ENCODE assay signal across 18 cellular contexts in genomic region chr2:197259470-197259999, GRCh38. TPM values are rescaled to one million over a fixed set of nuclear protein-coding genes. Genes with fewer than 3 reads are reported as not detected.
DNase-seq lines count a peak whose midpoint lies in the region; ATAC-seq and TF ChIP-seq lines count a peak whose summit lies in the region.
"Had no signal": no experiment of that assay in that cellular context is flagged by ENCODE, and none has a peak within 500 bp of the region (broad histone marks: within the 10 kb centered on the region; RNA-seq: fewer than 3 reads in every experiment).

No MANE protein-coding gene starts in this region.

- H3K4me3 ChIP-seq in MM.1S (ENCODE audit: low read length) (no peak overlapping the region), colonic mucosa (no peak overlapping the region)
- H3K4me3 ChIP-seq: hepatocyte, pancreas had no signal

- H3K4me1 ChIP-seq in MM.1S (ENCODE audit: low read length) (peaks cover 42% of the 10 kb centered on the region), colonic mucosa (peaks cover 3% of the 10 kb centered on the region)
- H3K4me1 ChIP-seq: Caco-2, pancreas had no signal

- TF ChIP-seq CTCF in MM.1S (IDR thresholded peaks at IDR 0.05; ENCODE audit: low read length): no peak
- TF ChIP-seq CTCF in colonic mucosa (IDR thresholded peaks at IDR 0.05): no peak

- no peaks in the 10 kb centered on the region for H3K9me3 Mint-ChIP-seq in activated CD8-positive, alpha-beta memory T cell treated with anti-CD3 and anti-CD28 coated beads, Interleukin-2, amount 10 ng/mL, durations not matched to agents 7 days and 5 days (ENCODE audit: low read depth)
- no peaks in the 10 kb centered on the region for H3K9me3 Mint-ChIP-seq in central memory CD8-positive, alpha-beta T cell
- H3K9me3 Mint-ChIP-seq in stimulated activated naive B cell treated with anti-CD40 and anti-IgM and Interleukin-4, amounts not matched to agents 10 μg/mL and 1 μg/mL and 100 μg/mL, for 72 hours: no peaks in the 10 kb centered on the region

- H4K20me1 ChIP-seq in MM.1S (ENCODE audit: insufficient read depth, low read length): no peaks in the 10 kb centered on the region

- no peaks in the 10 kb centered on the region for H3K27me3 Mint-ChIP-seq in activated CD8-positive, alpha-beta memory T cell treated with anti-CD3 and anti-CD28 coated beads, Interleukin-2, amount 10 ng/mL, durations not matched to agents 7 days and 5 days
- no peaks in the 10 kb centered on the region for H3K27me3 Mint-ChIP-seq in central memory CD8-positive, alpha-beta T cell
- H3K27me3 Mint-ChIP-seq in stimulated activated naive B cell treated with anti-CD40 and anti-IgM and Interleukin-4, amounts not matched to agents 10 μg/mL and 1 μg/mL and 100 μg/mL, for 72 hours: no peaks in the 10 kb centered on the region

- H3K27ac ChIP-seq in MM.1S (ENCODE audit: low read length) (peak overlapping the region; percentile 49; the same call in 1 of the 2 replicates), colonic mucosa (no peak overlapping the region)
- H3K27ac ChIP-seq: hepatocyte, pancreas had no signal

- H3K9me2 ChIP-seq in MM.1S (replicated peaks; ENCODE audit: insufficient read depth, low read length): no peaks in the 10 kb centered on the region

- no peaks in the 10 kb centered on the region for H3K36me3 ChIP-seq in MM.1S (replicated peaks; ENCODE audit: insufficient read depth, low read length)
- H3K36me3 ChIP-seq in colonic mucosa: no peaks in the 10 kb centered on the region
- H3K36me3 ChIP-seq: pancreas had no signal

- H3K9ac ChIP-seq in MM.1S (ENCODE audit: low read length) (no peak overlapping the region), colonic mucosa (ENCODE audit: low read depth in 2 of 2, low read length in 2 of 2) (no peak overlapping the region)

- H3K9me3 ChIP-seq in MM.1S (replicated peaks; ENCODE audit: insufficient read depth, low read length) (no peaks in the 10 kb centered on the region), colonic mucosa (no peaks in the 10 kb centered on the region)
- H3K9me3 ChIP-seq: Caco-2, pancreas had no signal

- peaks cover 41% of the 10 kb centered on the region for H3K36me3 Mint-ChIP-seq in activated CD8-positive, alpha-beta memory T cell treated with anti-CD3 and anti-CD28 coated beads, Interleukin-2, amount 10 ng/mL, durations not matched to agents 7 days and 5 days
- H3K36me3 Mint-ChIP-seq in central memory CD8-positive, alpha-beta T cell (ENCODE audit: insufficient read depth): peaks cover 24% of the 10 kb centered on the region
- peaks cover 11 to 28% of the 10 kb centered on the region in 2 donors for H3K36me3 Mint-ChIP-seq in stimulated activated naive B cell treated with anti-CD40 and anti-IgM and Interleukin-4, amounts not matched to agents 10 μg/mL and 1 μg/mL and 100 μg/mL, for 72 hours

- H3K4me1 Mint-ChIP-seq in activated CD8-positive, alpha-beta memory T cell treated with anti-CD3 and anti-CD28 coated beads, Interleukin-2, amount 10 ng/mL, durations not matched to agents 7 days and 5 days: peaks cover 85% of the 10 kb centered on the region
- H3K4me1 Mint-ChIP-seq in central memory CD8-positive, alpha-beta T cell: peaks cover 81% of the 10 kb centered on the region
- peaks cover 58 to 81% of the 10 kb centered on the region in 2 donors for H3K4me1 Mint-ChIP-seq in stimulated activated naive B cell treated with anti-CD40 and anti-IgM and Interleukin-4, amounts not matched to agents 10 μg/mL and 1 μg/mL and 100 μg/mL, for 72 hours

- no peak for ATAC-seq in activated CD8-positive, alpha-beta memory T cell treated with anti-CD3 and anti-CD28 coated beads, Interleukin-2, amount 10 ng/mL, durations not matched to agents 7 days and 5 days
- ATAC-seq in central memory CD8-positive, alpha-beta T cell (replicated peaks; ENCODE audit: extremely low read depth, poor library complexity, severe bottlenecking): no peak
- ATAC-seq in stimulated activated naive B cell treated with anti-CD40 and anti-IgM and Interleukin-4, amounts not matched to agents 10 μg/mL and 1 μg/mL and 100 μg/mL, for 72 hours (replicated peaks): peak; percentile 28 to 49
- ATAC-seq: pancreas had no signal

- H2AFZ ChIP-seq in MM.1S (ENCODE audit: low read length): no peak overlapping the region
- H2AFZ ChIP-seq: hepatocyte had no signal

- no peak overlapping the region for H3K4me3 Mint-ChIP-seq in activated CD8-positive, alpha-beta memory T cell treated with anti-CD3 and anti-CD28 coated beads, Interleukin-2, amount 10 ng/mL, durations not matched to agents 7 days and 5 days
- H3K4me3 Mint-ChIP-seq in central memory CD8-positive, alpha-beta T cell: peak overlapping the region; percentile 52
- peak overlapping the region; percentile 11 to 20 for H3K4me3 Mint-ChIP-seq in stimulated activated naive B cell treated with anti-CD40 and anti-IgM and Interleukin-4, amounts not matched to agents 10 μg/mL and 1 μg/mL and 100 μg/mL, for 72 hours

- H3K27me3 ChIP-seq in MM.1S (replicated peaks; ENCODE audit: insufficient read depth, low read length): no peaks in the 10 kb centered on the region
- no peaks in the 10 kb centered on the region for H3K27me3 ChIP-seq in colonic mucosa
- H3K27me3 ChIP-seq: hepatocyte, pancreas had no signal

- no peak for DNase-seq in activated CD8-positive, alpha-beta memory T cell treated with anti-CD3 and anti-CD28 coated beads, Interleukin-2, amount 10 ng/mL, durations not matched to agents 7 days and 5 days
- no peak for DNase-seq in activated CD8-positive, alpha-beta memory T cell treated with anti-CD3 and anti-CD28 coated beads, Interleukin-2, amount 50 U/mL, for 48 hours
- DNase-seq in MM.1S: no peak
- DNase-seq in central memory CD8-positive, alpha-beta T cell (ENCODE audit: low spot score in 2 of 2): no peak
- DNase-seq in stimulated activated naive B cell treated with anti-CD40 and anti-IgM and Interleukin-4, amounts not matched to agents 10 μg/mL and 1 μg/mL and 100 μg/mL, for 72 hours: no peak
- no peak for DNase-seq in colonic mucosa
- no peak for DNase-seq in pons (ENCODE audit: low spot score)
- no peak for DNase-seq in AG08395 (ENCODE audit: low spot score)
- DNase-seq: activated effector memory CD4-positive, alpha-beta T cell treated with anti-CD3 and anti-CD28 coated beads, Interleukin-2, amount 50 U/mL, for 16 hours; Caco-2; effector CD4-positive, alpha-beta T cell; kidney glomerular epithelial cell; NCI-H1048; NCI-H526 treated with DMSO at 0.1 percent for 48 hours; pancreas; stimulated activated naive CD4-positive, alpha-beta T cell treated with Interleukin-2 at 50 U/mL for 16 hours had no signal

- H3K4me2 ChIP-seq in MM.1S (ENCODE audit: low read depth, low read length): peak overlapping the region; percentile 53; the same call in 1 of the 2 replicates
- H3K4me2 ChIP-seq: hepatocyte had no signal

- intact Hi-C loops in colonic mucosa (cut with DNase I): no loop called here

- peaks cover 76% of the 10 kb centered on the region for H3K79me2 ChIP-seq in MM.1S (ENCODE audit: low read length)
- H3K79me2 ChIP-seq: hepatocyte had no signal

- H3K27ac Mint-ChIP-seq in activated CD8-positive, alpha-beta memory T cell treated with anti-CD3 and anti-CD28 coated beads, Interleukin-2, amount 10 ng/mL, durations not matched to agents 7 days and 5 days: peak overlapping the region; percentile 86
- H3K27ac Mint-ChIP-seq in central memory CD8-positive, alpha-beta T cell (ENCODE audit: low read depth): peak overlapping the region; percentile 96
- peak overlapping the region; percentile 86 for H3K27ac Mint-ChIP-seq in stimulated activated naive B cell treated with anti-CD40 and anti-IgM and Interleukin-4, amounts not matched to agents 10 μg/mL and 1 μg/mL and 100 μg/mL, for 72 hours

- H3F3A ChIP-seq in MM.1S (ENCODE audit: insufficient read depth, low read length): peaks cover 33% of the 10 kb centered on the region

- CTCF ChIA-PET in activated CD8-positive, alpha-beta memory T cell treated with anti-CD3 and anti-CD28 coated beads, Interleukin-2, amount 10 ng/mL, durations not matched to agents 7 days and 5 days (lab: Charles Lee): interaction anchor here (0.6 to 1.0 kb wide), 3 partner anchors 9 to 45 kb away, joined by 3 read pairs; no protein-coding TSS in a partner anchor

RNA-seq across cellular contexts. Expression of gene ANKRD44, which starts 51.0 kb away (rescaled TPM):
- total RNA-seq in activated CD8-positive, alpha-beta memory T cell treated with anti-CD3 and anti-CD28 coated beads, Interleukin-2, amount 10 ng/mL, durations not matched to agents 7 days and 5 days: 100 to 1,000 TPM; 210 to 249 TPM
- 1 to 10 TPM; 7.0 to 7.9 TPM for total RNA-seq in colonic mucosa
- total RNA-seq: G401 had no signal

Comparison
In these comparisons a context has a peak if more than half of its experiments do, and no peak if none do; other contexts are left out.
1. ATAC-seq: peak in stimulated activated naive B cell treated with anti-CD40 and anti-IgM and Interleukin-4, amounts not matched to agents 10 μg/mL and 1 μg/mL and 100 μg/mL, for 72 hours (2 of 2); none in activated CD8-positive, alpha-beta memory T cell treated with anti-CD3 and anti-CD28 coated beads, Interleukin-2, amount 10 ng/mL, durations not matched to agents 7 days and 5 days (single experiment) and central memory CD8-positive, alpha-beta T cell (single experiment).
2. RNA of gene ANKRD44, which starts 51.0 kb away (total RNA-seq): 210 to 249 TPM in activated CD8-positive, alpha-beta memory T cell treated with anti-CD3 and anti-CD28 coated beads, Interleukin-2, amount 10 ng/mL, durations not matched to agents 7 days and 5 days; 7.0 to 7.9 TPM in colonic mucosa; every median in the first group is over 10 times any median in the second.
3. Peak in every context shown above with its lines, with median percentiles within 50 percentile points of each other: H3K27ac Mint-ChIP-seq.